Comparison of ENCODE assay signal across 20 cellular contexts in genomic region chr6:136728033-136728939, GRCh38.
"Had no signal": no experiment of that assay in that cellular context is flagged by ENCODE, and none has a peak within 500 bp of the region (broad histone marks: within the 10 kb centered on the region; RNA-seq: fewer than 3 reads in every experiment).

No MANE protein-coding gene starts in this region.

- H3K9me3 ChIP-seq: colonic mucosa, right atrium auricular region, transverse colon had no signal

- H3K4me3 ChIP-seq: colonic mucosa, right atrium auricular region, transverse colon had no signal

- H3K27me3 ChIP-seq: colonic mucosa, right atrium auricular region, transverse colon had no signal

- H3K36me3 ChIP-seq: colonic mucosa, right atrium auricular region, transverse colon had no signal

- H3K4me1 Mint-ChIP-seq: nephron had no signal

- H3K27me3 Mint-ChIP-seq: progenitor cell of endocrine pancreas had no signal

- H3K27ac Mint-ChIP-seq: progenitor cell of endocrine pancreas had no signal

- H3K9me3 Mint-ChIP-seq: nephron had no signal

- H3K4me1 ChIP-seq: colonic mucosa had no signal

- DNase-seq: activated CD4-positive, CD25-positive, alpha-beta regulatory T cell; activated naive CD4-positive, alpha-beta T cell treated with anti-CD3 and anti-CD28 coated beads, Interleukin-2, amount 50 U/mL, for 16 hours; caudate nucleus; colonic mucosa; effector CD4-positive, alpha-beta T cell; foreskin melanocyte; head of caudate nucleus; kidney glomerular epithelial cell; mesendoderm; nucleus accumbens; small intestine; stimulated activated CD4-positive, alpha-beta T cell treated with anti-CD3 and anti-CD28 coated beads, Interleukin-4, amount 100 ng/mL, for 4 hours; stimulated activated CD8-positive, alpha-beta memory T cell treated with anti-CD3 and anti-CD28 coated beads, Interleukin-4, amount 100 ng/mL, for 48 hours; stimulated activated naive CD4-positive, alpha-beta T cell treated with Interleukin-2 at 50 U/mL for 16 hours; substantia nigra; T-helper 2 cell; transverse colon had no signal

- H3K27ac ChIP-seq: colonic mucosa, right atrium auricular region, transverse colon had no signal

- H3K4me3 Mint-ChIP-seq: nephron had no signal
